ENCODE assay signal across 17 cellular contexts in the genomic region with DNA sequence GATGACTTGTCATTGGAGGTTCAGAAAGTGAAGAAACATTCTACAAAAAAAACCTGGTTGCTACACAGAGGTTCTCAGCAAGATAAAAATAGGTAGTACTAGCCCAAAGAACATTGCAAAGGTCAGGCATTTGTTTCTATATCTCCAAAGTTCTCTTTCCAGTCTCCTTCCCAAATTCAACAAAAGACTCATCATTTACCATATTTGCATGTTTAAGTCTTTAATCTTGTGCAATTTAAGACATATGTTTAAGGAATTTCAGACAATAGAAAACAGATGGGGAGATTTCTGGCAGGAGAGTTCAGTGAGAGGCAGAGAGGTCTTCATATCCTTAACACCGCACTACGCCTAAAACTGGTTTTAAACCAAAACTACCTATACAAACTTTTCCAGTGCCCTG.
"Had no signal": no experiment of that assay in that cellular context is flagged by ENCODE, and none has a peak within 500 bp of the region (broad histone marks: within the 10 kb centered on the region; RNA-seq: fewer than 3 reads in every experiment).

No MANE protein-coding gene starts in this region.

- H3K27me3 ChIP-seq: brain microvascular endothelial cell, foreskin keratinocyte had no signal

- H3K36me3 ChIP-seq: brain microvascular endothelial cell, neutrophil had no signal

- DNase-seq: activated CD4-positive, CD25-positive, alpha-beta regulatory T cell treated with anti-CD3 and anti-CD28 coated beads, Interleukin-2, amount 50 U/mL, for 72 hours; activated naive CD4-positive, alpha-beta T cell; activated naive CD8-positive, alpha-beta T cell treated with anti-CD3 and anti-CD28 coated beads, Interleukin-2, amount 10 ng/mL, durations not matched to agents 7 days and 5 days; anterior cingulate cortex; brain microvascular endothelial cell; cerebellar nuclear complex; effector memory CD4-positive, alpha-beta T cell; foreskin keratinocyte; glutamatergic neuron; hypothalamus; kidney glomerular epithelial cell; left ventricle myocardium superior; natural killer cell; stimulated activated CD4-positive, alpha-beta T cell treated with anti-CD3 and anti-CD28 coated beads, Interleukin-12 subunit alpha, Interleukin-12 subunit beta, amount 100 ng/mL, for 4 hours; stimulated activated CD4-positive, alpha-beta T cell treated with anti-CD3 and anti-CD28 coated beads, Interleukin-2, amount 100 ng/mL, for 24 hours; T-helper 9 cell had no signal

- H3K9me3 ChIP-seq: neutrophil had no signal
